ENCODE assay signal across 10 cellular contexts in genomic region chr11:114183041-114183511, GRCh38.
DNase-seq lines count a peak whose midpoint lies in the region; ATAC-seq lines count a peak whose summit lies in the region.
"Had no signal": no experiment of that assay in that cellular context is flagged by ENCODE, and none has a peak within 500 bp of the region (broad histone marks: within the 10 kb centered on the region; RNA-seq: fewer than 3 reads in every experiment).

No MANE protein-coding gene starts in this region.

- H3K4me3 ChIP-seq in mucosa of rectum (ENCODE audit: low read length in 2 of 2): no peak overlapping the region
- H3K4me3 ChIP-seq: GM12878 had no signal

- no peaks in the 10 kb centered on the region for H3K9me3 ChIP-seq in T-helper 17 cell (ENCODE audit: control insufficient read depth, low read length, poor library complexity, severe bottlenecking)
- H3K9me3 ChIP-seq in mucosa of rectum (ENCODE audit: control insufficient read depth in 2 of 2, low read length in 2 of 2): no peaks in the 10 kb centered on the region

- H3K27me3 ChIP-seq in mucosa of rectum (ENCODE audit: control insufficient read depth in 2 of 2, insufficient read depth in 2 of 2, low read length in 2 of 2): peaks cover 0 to 2% of the 10 kb centered on the region in 2 donors

- DNase-seq in T-helper 17 cell: peak; percentile 36 to 52 (median 39)
- peak; percentile 69 for DNase-seq in activated effector memory CD4-positive, alpha-beta T cell treated with Interleukin-2 at 50 U/mL for 16 hours
- peak; percentile 32 to 56 for DNase-seq in stimulated activated effector memory CD8-positive, alpha-beta T cell treated with anti-CD3 and anti-CD28 coated beads, Interleukin-12 subunit alpha, Interleukin-12 subunit beta, amount 100 ng/mL, for 72 hours (ENCODE audit: low spot score in 2 of 2)
- DNase-seq in hepatic stellate cell (ENCODE audit: low spot score): no peak
- DNase-seq in DMS53 treated with DMSO at 0.1 percent for 48 hours (lab: John Stamatoyannopoulos, UW; ENCODE audit: unreplicated experiment): no peak
- DNase-seq in NCI-H1048 (lab: John Stamatoyannopoulos, UW): no peak

- H3K36me3 Mint-ChIP-seq in T-helper 17 cell (ENCODE audit: low read depth): no peaks in the 10 kb centered on the region
- peaks cover 25% of the 10 kb centered on the region for H3K36me3 Mint-ChIP-seq in stimulated activated effector memory CD8-positive, alpha-beta T cell treated with anti-CD3 and anti-CD28 coated beads, Interleukin-12 subunit alpha, Interleukin-12 subunit beta, amount 100 ng/mL, for 72 hours

- H3K4me1 Mint-ChIP-seq in T-helper 17 cell: peaks cover 61% of the 10 kb centered on the region
- H3K4me1 Mint-ChIP-seq in stimulated activated effector memory CD8-positive, alpha-beta T cell treated with anti-CD3 and anti-CD28 coated beads, Interleukin-12 subunit alpha, Interleukin-12 subunit beta, amount 100 ng/mL, for 72 hours: peaks cover 95% of the 10 kb centered on the region

- ATAC-seq in T-helper 17 cell (peak; percentile 92), GM18867 (IDR thresholded peaks at IDR 0.05; ENCODE audit: unreplicated experiment) (no peak)
- ATAC-seq in stimulated activated effector memory CD8-positive, alpha-beta T cell treated with anti-CD3 and anti-CD28 coated beads, Interleukin-12 subunit alpha, Interleukin-12 subunit beta, amount 100 ng/mL, for 72 hours: peak; percentile 89
- ATAC-seq: GM12878 had no signal

- H3K27me3 Mint-ChIP-seq in T-helper 17 cell: no peaks in the 10 kb centered on the region
- H3K27me3 Mint-ChIP-seq: dendritic cell treated with granulocyte-macrophage colony-stimulating factor and Interleukin-4, amounts not matched to agents 40 ng/mL and 50 ng/mL, for 4 days had no signal

- H3K36me3 ChIP-seq in mucosa of rectum (ENCODE audit: control insufficient read depth in 2 of 2, insufficient read depth in 2 of 2, low read length in 2 of 2): no peaks in the 10 kb centered on the region

- peaks cover 20 to 25% of the 10 kb centered on the region in 2 donors for H3K4me1 ChIP-seq in mucosa of rectum (ENCODE audit: control insufficient read depth in 2 of 2, insufficient read depth in 2 of 2, low read length in 2 of 2)

- H3K9ac ChIP-seq in mucosa of rectum (ENCODE audit: low read depth in 1 of 2, low read length in 2 of 2): no peak overlapping the region

- H3K27ac ChIP-seq in mucosa of rectum (ENCODE audit: low read depth in 2 of 2, low read length in 2 of 2): peak overlapping the region; percentile 48 to 54

- H3K4me3 Mint-ChIP-seq in T-helper 17 cell: peak overlapping the region; percentile 79
- H3K4me3 Mint-ChIP-seq in stimulated activated effector memory CD8-positive, alpha-beta T cell treated with anti-CD3 and anti-CD28 coated beads, Interleukin-12 subunit alpha, Interleukin-12 subunit beta, amount 100 ng/mL, for 72 hours: peak overlapping the region; percentile 53
- H3K4me3 Mint-ChIP-seq: dendritic cell treated with granulocyte-macrophage colony-stimulating factor and Interleukin-4, amounts not matched to agents 40 ng/mL and 50 ng/mL, for 4 days had no signal

- peak overlapping the region; percentile 89 for H3K27ac Mint-ChIP-seq in T-helper 17 cell
- H3K27ac Mint-ChIP-seq in stimulated activated effector memory CD8-positive, alpha-beta T cell treated with anti-CD3 and anti-CD28 coated beads, Interleukin-12 subunit alpha, Interleukin-12 subunit beta, amount 100 ng/mL, for 72 hours: peak overlapping the region; percentile 95
- H3K27ac Mint-ChIP-seq: dendritic cell treated with granulocyte-macrophage colony-stimulating factor and Interleukin-4, amounts not matched to agents 40 ng/mL and 50 ng/mL, for 4 days had no signal

- H3K9me3 Mint-ChIP-seq in stimulated activated effector memory CD8-positive, alpha-beta T cell treated with anti-CD3 and anti-CD28 coated beads, Interleukin-12 subunit alpha, Interleukin-12 subunit beta, amount 100 ng/mL, for 72 hours: no peaks in the 10 kb centered on the region
- H3K9me3 Mint-ChIP-seq: dendritic cell treated with granulocyte-macrophage colony-stimulating factor and Interleukin-4, amounts not matched to agents 40 ng/mL and 50 ng/mL, for 4 days had no signal

Comparison
In these comparisons a context has a peak if more than half of its experiments do, and no peak if none do; other contexts are left out.
1. DNase-seq: peak in T-helper 17 cell (3 of 3), activated effector memory CD4-positive, alpha-beta T cell treated with Interleukin-2 at 50 U/mL for 16 hours (single experiment) and stimulated activated effector memory CD8-positive, alpha-beta T cell treated with anti-CD3 and anti-CD28 coated beads, Interleukin-12 subunit alpha, Interleukin-12 subunit beta, amount 100 ng/mL, for 72 hours (2 of 2); none in hepatic stellate cell (single experiment), DMS53 treated with DMSO at 0.1 percent for 48 hours (single experiment) and NCI-H1048 (single experiment).